18 cellular contexts compared by ENCODE assay signal in genomic region chr1:222904451-222904850, GRCh38.
DNase-seq lines count a peak whose midpoint lies in the region; FAIRE-seq lines count a peak whose summit lies in the region.
"Had no signal": no experiment of that assay in that cellular context is flagged by ENCODE, and none has a peak within 500 bp of the region (broad histone marks: within the 10 kb centered on the region; RNA-seq: fewer than 3 reads in every experiment).

No MANE protein-coding gene starts in this region.

- H3K27ac ChIP-seq in trophoblast cell (ENCODE audit: low read depth, low read length), result no peak overlapping the region
- H3K27ac ChIP-seq in effector memory CD4-positive, alpha-beta T cell (ENCODE audit: insufficient read depth, low read length, poor library complexity, severe bottlenecking), result no peak overlapping the region
- H3K27ac ChIP-seq: BLaER1 had no signal

- no peak overlapping the region for H2AK5ac ChIP-seq in trophoblast cell (ENCODE audit: low read length)

- no peaks in the 10 kb centered on the region for H3K9me3 ChIP-seq in trophoblast cell (ENCODE audit: insufficient read depth, low read depth, low read length)
- no peaks in the 10 kb centered on the region for H3K9me3 ChIP-seq in effector memory CD4-positive, alpha-beta T cell (ENCODE audit: control insufficient read depth, low read length)
- H3K9me3 ChIP-seq: BLaER1, Caco-2 had no signal

- no peaks in the 10 kb centered on the region for H3K79me2 ChIP-seq in trophoblast cell (ENCODE audit: control insufficient read depth, insufficient read depth, low read length, poor library complexity)

- no peak overlapping the region for H4K12ac ChIP-seq in trophoblast cell (ENCODE audit: low read depth, low read length)

- no peaks in the 10 kb centered on the region for H3K79me1 ChIP-seq in trophoblast cell (ENCODE audit: low read length)

- H4K91ac ChIP-seq in trophoblast cell (ENCODE audit: low read depth, low read length), result no peak overlapping the region

- no peak overlapping the region for H3K9ac ChIP-seq in trophoblast cell (ENCODE audit: low read length)
- H3K9ac ChIP-seq: BLaER1 had no signal

- no peak overlapping the region for H2AFZ ChIP-seq in trophoblast cell (ENCODE audit: insufficient read depth, low read length, poor library complexity)

- no peak overlapping the region for H2BK120ac ChIP-seq in trophoblast cell (ENCODE audit: insufficient read depth, low read length, poor library complexity)

- H3K4me2 ChIP-seq in trophoblast cell (ENCODE audit: low read length), result no peak overlapping the region
- H3K4me2 ChIP-seq: BLaER1 had no signal

- no peak overlapping the region for H3K4ac ChIP-seq in trophoblast cell (ENCODE audit: low read depth, low read length)

- WGBS in trophoblast cell (ENCODE audit: extremely low coverage, insufficient coverage, insufficient read length), result no CpG with 5 or more reads among the region's 6 CpGs

- no peak overlapping the region for H2BK12ac ChIP-seq in trophoblast cell (ENCODE audit: low read length)

- no peak overlapping the region for H3K14ac ChIP-seq in trophoblast cell (ENCODE audit: low read length)

- peak; percentile 20 for DNase-seq in NCI-H1436 (lab: John Stamatoyannopoulos, UW)
- no peak for DNase-seq in NCI-H1436 treated with DMSO at 0.1 percent for 48 hours (lab: John Stamatoyannopoulos, UW)
- DNase-seq in NCI-H2081 (lab: John Stamatoyannopoulos, UW), result peak; percentile 67 to 86
- no peak for DNase-seq in trophoblast cell
- DNase-seq in UCSD-AML1 (lab: John Stamatoyannopoulos, UW; ENCODE audit: unreplicated experiment), result no peak
- DNase-seq in effector memory CD4-positive, alpha-beta T cell, result no peak
- DNase-seq: 8988T; AML-193; Caco-2; CD8-positive, alpha-beta memory T cell; DND-41; GDM1; GOT3; H9 had no signal

- no peaks in the 10 kb centered on the region for H3K27me3 ChIP-seq in trophoblast cell (ENCODE audit: insufficient read depth, low read length)
- no peaks in the 10 kb centered on the region for H3K27me3 ChIP-seq in effector memory CD4-positive, alpha-beta T cell (replicated peaks; ENCODE audit: control insufficient read depth, insufficient read depth, low read length, poor library complexity, severe bottlenecking)
- H3K27me3 ChIP-seq: BLaER1 had no signal

- H3K18ac ChIP-seq in trophoblast cell (ENCODE audit: low read length), result no peak overlapping the region

- H3K4me1 ChIP-seq in trophoblast cell (ENCODE audit: control insufficient read depth in 1 of 2, insufficient read depth in 2 of 2, low read length in 2 of 2), result peaks cover 0 to 4% of the 10 kb centered on the region in 2 experiments
- H3K4me1 ChIP-seq in effector memory CD4-positive, alpha-beta T cell (ENCODE audit: control insufficient read depth, insufficient read depth, low read length, poor library complexity, severe bottlenecking), result no peaks in the 10 kb centered on the region
- H3K4me1 ChIP-seq: BLaER1, Caco-2 had no signal

- FAIRE-seq in TTC549 (lab: Jason Lieb, UNC), result peak; percentile 87
- FAIRE-seq: GM12892, GM19239 had no signal

- H4K8ac ChIP-seq in trophoblast cell (ENCODE audit: low read depth, low read length), result no peak overlapping the region

- no peak overlapping the region for H3K4me3 ChIP-seq in trophoblast cell (ENCODE audit: low read depth, low read length)
- no peak overlapping the region for H3K4me3 ChIP-seq in effector memory CD4-positive, alpha-beta T cell (ENCODE audit: insufficient read depth, low read depth, low read length, poor library complexity, severe bottlenecking)
- H3K4me3 ChIP-seq: BLaER1 had no signal

- peak overlapping the region; percentile 80 for H3K23ac ChIP-seq in trophoblast cell (ENCODE audit: low read length)

- H3K36me3 ChIP-seq in trophoblast cell (ENCODE audit: control insufficient read depth in 1 of 2, insufficient read depth in 2 of 2, low read length in 2 of 2), result no peaks in the 10 kb centered on the region
- no peaks in the 10 kb centered on the region for H3K36me3 ChIP-seq in effector memory CD4-positive, alpha-beta T cell (ENCODE audit: control insufficient read depth, insufficient read depth, low read length)
- H3K36me3 ChIP-seq: BLaER1 had no signal

- no peak overlapping the region for H2BK5ac ChIP-seq in trophoblast cell (ENCODE audit: low read depth, low read length, poor library complexity)

Comparison
In these comparisons a context has a peak if more than half of its experiments do, and no peak if none do; other contexts are left out.
1. DNase-seq: peak in NCI-H1436 (single experiment) and NCI-H2081 (2 of 2); none in NCI-H1436 treated with DMSO at 0.1 percent for 48 hours (single experiment), trophoblast cell (0 of 2), UCSD-AML1 (single experiment) and effector memory CD4-positive, alpha-beta T cell (0 of 3).